1 cellular context compared by ENCODE assay signal in genomic region chr1:58308206-58308605, GRCh38.
TF ChIP-seq lines count a peak whose summit lies in the region.

No MANE protein-coding gene starts in this region.

TF ChIP-seq in GM23338, 12 proteins besides CTCF, POLR2A, EP300 and RAD21:
- 0 out of 2 replicates have a peak, but pooled peaks have one; percentile 31 for TF ChIP-seq ZNF462 (CRISPR knock-in tag; IDR thresholded peaks at IDR 0.05)
- TF ChIP-seq EZH2phosphoT487 (IDR thresholded peaks at IDR 0.05; ENCODE audit: unreplicated experiment): no peak
TF ChIP-seq in GM23338: peak in this region for 1.
